In the genomic region with DNA sequence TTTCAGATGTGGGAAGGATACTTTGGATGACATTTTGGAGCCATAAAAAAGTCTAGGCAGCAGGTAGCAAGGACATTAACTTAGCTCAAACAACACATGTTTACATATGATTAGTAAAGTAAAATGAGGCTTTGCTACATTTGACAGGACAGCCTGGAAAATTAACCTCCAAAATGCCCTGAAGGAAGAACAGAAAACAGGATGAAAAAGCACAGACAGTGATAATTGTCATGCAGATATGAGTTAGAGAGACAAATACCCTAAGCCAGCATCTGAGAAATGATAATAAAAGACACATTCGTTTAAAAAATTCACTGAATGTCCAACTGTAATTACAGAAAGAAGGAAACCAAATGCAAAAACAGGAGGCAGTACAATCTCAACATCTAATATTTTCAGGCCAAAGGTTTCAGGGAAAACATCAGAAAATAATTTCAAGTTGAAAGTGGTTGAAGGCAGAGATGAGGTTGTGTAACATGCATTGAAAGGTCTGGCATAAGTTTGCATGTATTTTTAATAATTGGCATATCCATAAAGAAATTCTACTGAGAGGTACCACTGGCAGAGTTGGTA, we compare ENCODE assay signal across 14 cellular contexts. TPM values are rescaled to one million over a fixed set of nuclear protein-coding genes. Genes with fewer than 3 reads are reported as not detected.
DNase-seq lines count a peak whose midpoint lies in the region; ATAC-seq and TF ChIP-seq lines count a peak whose summit lies in the region.
"Had no signal": no experiment of that assay in that cellular context is flagged by ENCODE, and none has a peak within 500 bp of the region (broad histone marks: within the 10 kb centered on the region; RNA-seq: fewer than 3 reads in every experiment).

No MANE protein-coding gene starts in this region.

- intact Hi-C loops in sciatic nerve (cut with DNase I), result no loop called here

- TF ChIP-seq CTCF in VCaP (conservative IDR thresholded peaks at IDR 0.05) (no peak), omental fat pad (IDR thresholded peaks at IDR 0.05) (no peak)

- H3K79me1 ChIP-seq in neuronal stem cell (ENCODE audit: low read depth, low read length), result no peaks in the 10 kb centered on the region

- H3K4ac ChIP-seq in neuronal stem cell (ENCODE audit: low read length), result no peak overlapping the region

- peak overlapping the region; percentile 55 for H3K27ac ChIP-seq in VCaP
- no peak overlapping the region for H3K27ac ChIP-seq in neuronal stem cell (replicated peaks; ENCODE audit: low read length)
- H3K27ac ChIP-seq: BLaER1 treated with 17β-estradiol and CSF1 and Interleukin-3, amounts not matched to agents 10 nM and 100 nM had no signal

- DNase-seq in NCI-H2081 (lab: John Stamatoyannopoulos, UW) (peak; percentile 8 to 49), NCI-H2081 treated with DMSO at 0.1 percent for 48 hours (lab: John Stamatoyannopoulos, UW) (no peak), NCI-H69 (lab: John Stamatoyannopoulos, UW) (peak; percentile 10), omental fat pad (ENCODE audit: low spot score) (no peak), neuronal stem cell (ENCODE audit: low spot score) (no peak), sciatic nerve (ENCODE audit: low spot score) (no peak)
- DNase-seq: 8988T; Calu3; CD8-positive, alpha-beta T cell; DMS79 treated with DMSO at 0.1 percent for 48 hours; GF-D8; H9 had no signal

- H3K9ac ChIP-seq in neuronal stem cell (ENCODE audit: low read depth, low read length, poor library complexity), result no peak overlapping the region
- H3K9ac ChIP-seq: BLaER1 treated with 17β-estradiol and CSF1 and Interleukin-3, amounts not matched to agents 10 nM and 100 nM had no signal

- peaks cover 0 to 7% of the 10 kb centered on the region in 2 donors for H3K9me3 ChIP-seq in neuronal stem cell (replicated peaks in 1 of 2; ENCODE audit: control insufficient read depth in 2 of 2, insufficient read depth in 1 of 2, low read depth in 1 of 2, low read length in 2 of 2)

- H2BK5ac ChIP-seq in neuronal stem cell (ENCODE audit: low read length), result no peak overlapping the region

- H2BK15ac ChIP-seq in neuronal stem cell (ENCODE audit: low read length), result no peak overlapping the region

- WGBS in neuronal stem cell (ENCODE audit: extremely low coverage in 2 of 2, insufficient read length in 2 of 2, insufficient replicate concordance in 1 of 2), 2 donors, result no CpG with 5 or more reads among the region's 1 CpG

- H2BK12ac ChIP-seq in neuronal stem cell (ENCODE audit: low read length), result no peak overlapping the region

- no peak overlapping the region for H2AK5ac ChIP-seq in neuronal stem cell (ENCODE audit: low read depth, low read length)

- H3K4me1 ChIP-seq in neuronal stem cell (ENCODE audit: control insufficient read depth in 2 of 2, insufficient read depth in 1 of 2, low read depth in 1 of 2, low read length in 2 of 2), result no peaks in the 10 kb centered on the region

- no peak overlapping the region for H3K18ac ChIP-seq in neuronal stem cell (ENCODE audit: low read length)

- H3K27me3 ChIP-seq in neuronal stem cell (ENCODE audit: control insufficient read depth in 3 of 3, insufficient read depth in 3 of 3, low read depth in 1 of 3, low read length in 3 of 3), result peaks cover 0 to 2% (median 0%) of the 10 kb centered on the region in 3 experiments
- H3K27me3 ChIP-seq: BLaER1 treated with 17β-estradiol and CSF1 and Interleukin-3, amounts not matched to agents 10 nM and 100 nM had no signal

- H2BK120ac ChIP-seq in neuronal stem cell (ENCODE audit: low read depth, low read length), result no peak overlapping the region

- no peak overlapping the region for H4K91ac ChIP-seq in neuronal stem cell (ENCODE audit: low read depth, low read length, poor library complexity)

- no peak overlapping the region for H4K8ac ChIP-seq in neuronal stem cell (ENCODE audit: low read depth, low read length)

- H3K4me3 ChIP-seq in neuronal stem cell (ENCODE audit: low read length in 2 of 2), result no peak overlapping the region
- H3K4me3 ChIP-seq: BLaER1 treated with 17β-estradiol and CSF1 and Interleukin-3, amounts not matched to agents 10 nM and 100 nM had no signal

- H3K4me2 ChIP-seq in neuronal stem cell (ENCODE audit: insufficient read depth, low read length, poor library complexity, severe bottlenecking), result no peak overlapping the region
- H3K4me2 ChIP-seq: BLaER1 treated with 17β-estradiol and CSF1 and Interleukin-3, amounts not matched to agents 10 nM and 100 nM had no signal

- H3K36me3 ChIP-seq in neuronal stem cell (replicated peaks in 1 of 2; ENCODE audit: control insufficient read depth in 2 of 2, insufficient read depth in 2 of 2, low read length in 2 of 2), result no peaks in the 10 kb centered on the region

- H2AFZ ChIP-seq in neuronal stem cell (ENCODE audit: low read length), result no peak overlapping the region

- H3K14ac ChIP-seq in neuronal stem cell (ENCODE audit: low read length), result no peak overlapping the region

- no peak overlapping the region for H3K23ac ChIP-seq in neuronal stem cell (ENCODE audit: low read depth, low read length, poor library complexity)

- ATAC-seq in omental fat pad (ENCODE audit: low FRiP score) (no peak), sciatic nerve (no peak)
- ATAC-seq: CD8-positive, alpha-beta T cell had no signal

RNA-seq across cellular contexts. Expression of a gene that starts 54.2 kb away (rescaled TPM):
- total RNA-seq in omental fat pad, result 1 to 10 TPM; 5.0 to 7.9 (median 6.4) TPM
- 30.6 TPM for polyA plus RNA-seq in neuronal stem cell (2013, experiment 1 of 2)
- 31.7 TPM for polyA plus RNA-seq in neuronal stem cell (2013, experiment 2 of 2)
- 15.2 TPM for total RNA-seq in sciatic nerve

Comparison
In these comparisons a context has a peak if more than half of its experiments do, and no peak if none do; other contexts are left out.
1. DNase-seq: peak in NCI-H2081 (2 of 2) and NCI-H69 (single experiment); none in NCI-H2081 treated with DMSO at 0.1 percent for 48 hours (single experiment), omental fat pad (single experiment), neuronal stem cell (single experiment) and sciatic nerve (single experiment).